In genomic region chr16:69327585-69328310, GRCh38 we compare ENCODE assay signal across 2 cellular contexts.
TF ChIP-seq lines count a peak whose summit lies in the region.

No MANE protein-coding gene starts in this region.

TF ChIP-seq in HCT116, 20 proteins besides CTCF, POLR2A, EP300 and RAD21 (continued from another document):
- TF ChIP-seq, protein P1, sequence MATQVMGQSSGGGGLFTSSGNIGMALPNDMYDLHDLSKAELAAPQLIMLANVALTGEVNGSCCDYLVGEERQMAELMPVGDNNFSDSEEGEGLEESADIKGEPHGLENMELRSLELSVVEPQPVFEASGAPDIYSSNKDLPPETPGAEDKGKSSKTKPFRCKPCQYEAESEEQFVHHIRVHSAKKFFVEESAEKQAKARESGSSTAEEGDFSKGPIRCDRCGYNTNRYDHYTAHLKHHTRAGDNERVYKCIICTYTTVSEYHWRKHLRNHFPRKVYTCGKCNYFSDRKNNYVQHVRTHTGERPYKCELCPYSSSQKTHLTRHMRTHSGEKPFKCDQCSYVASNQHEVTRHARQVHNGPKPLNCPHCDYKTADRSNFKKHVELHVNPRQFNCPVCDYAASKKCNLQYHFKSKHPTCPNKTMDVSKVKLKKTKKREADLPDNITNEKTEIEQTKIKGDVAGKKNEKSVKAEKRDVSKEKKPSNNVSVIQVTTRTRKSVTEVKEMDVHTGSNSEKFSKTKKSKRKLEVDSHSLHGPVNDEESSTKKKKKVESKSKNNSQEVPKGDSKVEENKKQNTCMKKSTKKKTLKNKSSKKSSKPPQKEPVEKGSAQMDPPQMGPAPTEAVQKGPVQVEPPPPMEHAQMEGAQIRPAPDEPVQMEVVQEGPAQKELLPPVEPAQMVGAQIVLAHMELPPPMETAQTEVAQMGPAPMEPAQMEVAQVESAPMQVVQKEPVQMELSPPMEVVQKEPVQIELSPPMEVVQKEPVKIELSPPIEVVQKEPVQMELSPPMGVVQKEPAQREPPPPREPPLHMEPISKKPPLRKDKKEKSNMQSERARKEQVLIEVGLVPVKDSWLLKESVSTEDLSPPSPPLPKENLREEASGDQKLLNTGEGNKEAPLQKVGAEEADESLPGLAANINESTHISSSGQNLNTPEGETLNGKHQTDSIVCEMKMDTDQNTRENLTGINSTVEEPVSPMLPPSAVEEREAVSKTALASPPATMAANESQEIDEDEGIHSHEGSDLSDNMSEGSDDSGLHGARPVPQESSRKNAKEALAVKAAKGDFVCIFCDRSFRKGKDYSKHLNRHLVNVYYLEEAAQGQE (IDR thresholded peaks at IDR 0.05; ENCODE audit: low read depth), result no peak
- TF ChIP-seq CEBPB (IDR thresholded peaks at IDR 0.05; ENCODE audit: low read depth), result no peak
- TF ChIP-seq, protein P2, sequence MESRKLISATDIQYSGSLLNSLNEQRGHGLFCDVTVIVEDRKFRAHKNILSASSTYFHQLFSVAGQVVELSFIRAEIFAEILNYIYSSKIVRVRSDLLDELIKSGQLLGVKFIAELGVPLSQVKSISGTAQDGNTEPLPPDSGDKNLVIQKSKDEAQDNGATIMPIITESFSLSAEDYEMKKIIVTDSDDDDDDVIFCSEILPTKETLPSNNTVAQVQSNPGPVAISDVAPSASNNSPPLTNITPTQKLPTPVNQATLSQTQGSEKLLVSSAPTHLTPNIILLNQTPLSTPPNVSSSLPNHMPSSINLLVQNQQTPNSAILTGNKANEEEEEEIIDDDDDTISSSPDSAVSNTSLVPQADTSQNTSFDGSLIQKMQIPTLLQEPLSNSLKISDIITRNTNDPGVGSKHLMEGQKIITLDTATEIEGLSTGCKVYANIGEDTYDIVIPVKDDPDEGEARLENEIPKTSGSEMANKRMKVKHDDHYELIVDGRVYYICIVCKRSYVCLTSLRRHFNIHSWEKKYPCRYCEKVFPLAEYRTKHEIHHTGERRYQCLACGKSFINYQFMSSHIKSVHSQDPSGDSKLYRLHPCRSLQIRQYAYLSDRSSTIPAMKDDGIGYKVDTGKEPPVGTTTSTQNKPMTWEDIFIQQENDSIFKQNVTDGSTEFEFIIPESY (IDR thresholded peaks at IDR 0.05; ENCODE audit: extremely low read depth, insufficient replicate concordance, low read length), result no peak
- TF ChIP-seq, protein P3, sequence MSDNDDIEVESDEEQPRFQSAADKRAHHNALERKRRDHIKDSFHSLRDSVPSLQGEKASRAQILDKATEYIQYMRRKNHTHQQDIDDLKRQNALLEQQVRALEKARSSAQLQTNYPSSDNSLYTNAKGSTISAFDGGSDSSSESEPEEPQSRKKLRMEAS (IDR thresholded peaks at IDR 0.05), result no peak
- no peak for TF ChIP-seq ZNF274 (IDR thresholded peaks at IDR 0.05; ENCODE audit: low read depth, low read length)
- TF ChIP-seq ZFX (IDR thresholded peaks at IDR 0.05), result no peak

TF ChIP-seq in PFSK-1, 5 proteins besides CTCF, POLR2A, EP300 and RAD21 (continued from another document):
- TF ChIP-seq, protein P1 (IDR thresholded peaks at IDR 0.05; ENCODE audit: insufficient read depth in 1 of 2, low read depth in 2 of 2, low read length in 2 of 2), result no peak
